1 cellular context compared by ENCODE assay signal in genomic region chr12:49017764-49018281, GRCh38.
TF ChIP-seq lines count a peak whose summit lies in the region.

No MANE protein-coding gene starts in this region.

TF ChIP-seq in A549, 52 proteins besides CTCF, POLR2A, EP300 and RAD21 (continued from another document):
- no peak for TF ChIP-seq GATA3 (IDR thresholded peaks at IDR 0.05; ENCODE audit: borderline replicate concordance)
- no peak for TF ChIP-seq CBX8 (IDR thresholded peaks at IDR 0.05)
- TF ChIP-seq ZSCAN20 (CRISPR knock-in tag; IDR thresholded peaks at IDR 0.05), result no peak
- no peak for TF ChIP-seq JUNB (IDR thresholded peaks at IDR 0.05)
- no peak for TF ChIP-seq ZC3H11A (IDR thresholded peaks at IDR 0.05)
- no peak for TF ChIP-seq FOSL2 (IDR thresholded peaks at IDR 0.05)
- no peak for TF ChIP-seq FOSL2 (CRISPR knock-in tag; IDR thresholded peaks at IDR 0.05)
- no peak for TF ChIP-seq EHMT2 (IDR thresholded peaks at IDR 0.05; ENCODE audit: low read depth)
- TF ChIP-seq HDAC2 (IDR thresholded peaks at IDR 0.05), result no peak
- TF ChIP-seq KDM1A (IDR thresholded peaks at IDR 0.05; ENCODE audit: low read depth), result no peak
- no peak for TF ChIP-seq SREBF2 (IDR thresholded peaks at IDR 0.05)
- TF ChIP-seq RARB (CRISPR knock-in tag; IDR thresholded peaks at IDR 0.05), result no peak
- no peak for TF ChIP-seq BHLHE40 (IDR thresholded peaks at IDR 0.05; ENCODE audit: low read depth, low read length)
- TF ChIP-seq TP53 (CRISPR knock-in tag; IDR thresholded peaks at IDR 0.05), result no peak
- TF ChIP-seq ZFP36 (IDR thresholded peaks at IDR 0.05; ENCODE audit: borderline replicate concordance, partially characterized antibody), result no peak
- no peak for TF ChIP-seq USF2 (IDR thresholded peaks at IDR 0.05)
- TF ChIP-seq ATOH8 (CRISPR knock-in tag; IDR thresholded peaks at IDR 0.05; ENCODE audit: low read depth), result no peak
- no peak for TF ChIP-seq RNF2 (IDR thresholded peaks at IDR 0.05; ENCODE audit: borderline replicate concordance, low read depth)
